Comparison of ENCODE assay signal across 10 cellular contexts in the genomic region with DNA sequence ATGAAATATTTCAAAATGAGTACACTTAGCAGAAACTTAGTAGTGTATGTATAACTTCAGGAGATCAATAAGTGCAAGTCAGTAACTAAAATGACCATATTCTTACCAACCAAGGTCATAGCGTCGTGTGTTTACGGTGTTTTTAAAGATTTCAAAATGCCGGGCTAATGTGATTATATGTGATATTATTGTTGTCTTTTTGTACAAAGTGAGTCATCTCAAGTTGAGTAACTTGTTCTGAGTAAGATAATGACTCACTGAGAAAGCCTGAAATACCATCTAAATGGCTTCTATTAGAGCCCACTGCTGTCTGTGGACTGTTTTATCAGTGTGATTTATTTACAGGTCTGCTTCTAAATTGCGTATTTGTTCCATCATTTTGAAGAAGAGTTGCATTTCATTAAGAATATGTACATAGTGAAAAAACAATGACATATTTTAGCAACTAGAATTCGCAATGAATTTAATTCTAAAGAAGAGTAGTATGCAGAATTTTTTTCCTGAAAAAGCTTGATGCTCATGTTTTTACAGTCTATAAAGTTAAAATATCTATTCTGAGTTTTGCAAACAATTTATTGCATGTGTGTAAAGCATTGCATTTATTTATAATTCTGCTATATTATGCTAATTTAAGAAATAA. TPM values are rescaled to one million over a fixed set of nuclear protein-coding genes. Genes with fewer than 3 reads are reported as not detected.
DNase-seq lines count a peak whose midpoint lies in the region; ATAC-seq, FAIRE-seq and TF ChIP-seq lines count a peak whose summit lies in the region.
"Had no signal": no experiment of that assay in that cellular context is flagged by ENCODE, and none has a peak within 500 bp of the region (broad histone marks: within the 10 kb centered on the region; RNA-seq: fewer than 3 reads in every experiment).

No MANE protein-coding gene starts in this region.

- DNase-seq in AG20443 (ENCODE audit: low spot score) (peak; percentile 65), Panc1 (ENCODE audit: low read depth, low spot score) (peak; percentile 50), hepatocyte (ENCODE audit: low spot score) (peak; percentile 64), GM12891 (ENCODE audit: insufficient read length, low spot score) (no peak)
- DNase-seq: KBM-7; stimulated activated CD4-positive, alpha-beta T cell treated with anti-CD3 and anti-CD28 coated beads, Interleukin-12 subunit alpha, Interleukin-12 subunit beta, amount 100 ng/mL, for 4 hours; T-helper 1 cell had no signal

- no peak for FAIRE-seq in GM12891 (lab: Jason Lieb, UNC)

- H3K9me2 ChIP-seq in hepatocyte (replicated peaks; ENCODE audit: insufficient read depth): no peaks in the 10 kb centered on the region

- POLR2A ChIA-PET in Panc1 (lab: Charles Lee): no interaction called here

- H3K27ac ChIP-seq in Panc1 (ENCODE audit: low read length) (no peak overlapping the region), hepatocyte (peak overlapping the region; percentile 54)

- H3K4me3 ChIP-seq in Panc1 (ENCODE audit: low read depth in 2 of 2, low read length in 2 of 2) (no peak overlapping the region), hepatocyte (no peak overlapping the region)

- intact Hi-C loops in Panc1 (cut with micrococcal nuclease; ENCODE audit: unreplicated experiment): loop anchor here (5.0 kb wide), 1 partner anchor 52 kb away; no protein-coding TSS in a partner anchor

- no peaks in the 10 kb centered on the region for H4K20me1 ChIP-seq in hepatocyte (ENCODE audit: insufficient read depth, poor library complexity, severe bottlenecking)

- WGBS in hepatocyte (ENCODE audit: low lambda C conversion rate, missing lambda C conversion rate): 30% methylated on average over 6 of the region's 6 CpGs

- TF ChIP-seq CTCF in Panc1 (IDR thresholded peaks at IDR 0.05): no peak
- TF ChIP-seq CTCF in hepatocyte (IDR thresholded peaks at IDR 0.05; ENCODE audit: poor library complexity): no peak

- no peak for TF ChIP-seq POLR2A in GM12891 (IDR thresholded peaks at IDR 0.05; ENCODE audit: low read depth, low read length)

- no TSS peak for BruUV-seq in Panc1 (replicated peaks; lab: Mats Ljungman, UMichigan)

- CTCF ChIA-PET in Panc1 (lab: Charles Lee): no interaction called here

- no peaks in the 10 kb centered on the region for H3K79me2 ChIP-seq in hepatocyte

- peaks cover 5% of the 10 kb centered on the region; the same call in 1 of the 2 replicates for H3K4me1 ChIP-seq in Panc1 (ENCODE audit: control insufficient read depth, insufficient read depth, low read length)
- H3K4me1 ChIP-seq in hepatocyte (ENCODE audit: insufficient read depth): peaks cover 18% of the 10 kb centered on the region

- H2AFZ ChIP-seq in hepatocyte: no peak overlapping the region

- ATAC-seq in Panc1 (peak; percentile 85), HG03469 (IDR thresholded peaks at IDR 0.05; ENCODE audit: unreplicated experiment) (no peak), HG03025 (IDR thresholded peaks at IDR 0.05; ENCODE audit: low FRiP score, unreplicated experiment) (no peak)
- ATAC-seq: activated naive CD4-positive, alpha-beta T cell treated with anti-CD3 and anti-CD28 coated beads, Interleukin-2, amount 50 U/mL, for 72 hours had no signal

- H3K27me3 ChIP-seq in Panc1 (ENCODE audit: control insufficient read depth, insufficient read depth, low read length) (no peaks in the 10 kb centered on the region), hepatocyte (no peaks in the 10 kb centered on the region)

- in situ Hi-C loops in Panc1 (cut with HindIII; ENCODE audit: low pct_unique_long_range_greater_than_20kb, low sequenced_read_pairs): no loop called here

- H3K36me3 ChIP-seq in Panc1 (ENCODE audit: control insufficient read depth, insufficient read depth, low read length) (no peaks in the 10 kb centered on the region), hepatocyte (replicated peaks; ENCODE audit: insufficient read depth, low read depth) (no peaks in the 10 kb centered on the region)

- H3K4me2 ChIP-seq in hepatocyte: no peak overlapping the region

- no peaks in the 10 kb centered on the region for H3K9me3 ChIP-seq in Panc1 (ENCODE audit: control insufficient read depth, insufficient read depth, low read depth, low read length)
- no peaks in the 10 kb centered on the region for H3K9me3 ChIP-seq in hepatocyte (ENCODE audit: low read depth)

TF ChIP-seq in GM12891, 5 proteins besides CTCF, POLR2A, EP300 and RAD21:
- TF ChIP-seq POU2F2 (IDR thresholded peaks at IDR 0.05; ENCODE audit: low read depth, low read length) (no peak), TAF1 (IDR thresholded peaks at IDR 0.05; ENCODE audit: low read depth, low read length) (no peak), POLR2AphosphoS5 (IDR thresholded peaks at IDR 0.05; ENCODE audit: low read depth, low read length) (no peak), SPI1 (IDR thresholded peaks at IDR 0.05; ENCODE audit: low read depth, low read length) (no peak), PAX5 (IDR thresholded peaks at IDR 0.05; ENCODE audit: insufficient read depth, low read length, severe bottlenecking) (no peak)

RNA-seq across cellular contexts. Expression of a gene that starts 12.7 kb away (rescaled TPM):
- total RNA-seq in Panc1 (2021; ENCODE audit: unreplicated experiment): not detected
- not detected for polyA plus RNA-seq in Panc1 (2012; ENCODE audit: insufficient read length)
- not detected in 2 replicates for total RNA-seq in hepatocyte
- polyA plus RNA-seq in hepatocyte: not detected in 2 replicates
- polyA plus RNA-seq in GM12891 (2012; ENCODE audit: low read depth, missing spikeins): not detected
- total RNA-seq: activated naive CD4-positive, alpha-beta T cell treated with anti-CD3 and anti-CD28 coated beads, Interleukin-2, amount 50 U/mL, for 72 hours had no signal

RNA-seq across cellular contexts. Expression of a gene that starts 30.7 kb away (rescaled TPM):
- total RNA-seq in Panc1 (2021; ENCODE audit: unreplicated experiment) (0.13 TPM), hepatocyte (2.4 and 3.4 TPM in 2 replicates)
- not detected for polyA plus RNA-seq in Panc1 (2012; ENCODE audit: insufficient read length)
- 1.5 and 1.6 TPM in 2 replicates for polyA plus RNA-seq in hepatocyte
- polyA plus RNA-seq in GM12891 (2012; ENCODE audit: low read depth, missing spikeins): not detected
- total RNA-seq: activated naive CD4-positive, alpha-beta T cell treated with anti-CD3 and anti-CD28 coated beads, Interleukin-2, amount 50 U/mL, for 72 hours had no signal

RNA-seq across cellular contexts. Expression of a gene that starts 31.9 kb away (rescaled TPM):
- total RNA-seq in Panc1 (2021; ENCODE audit: unreplicated experiment) (70.8 TPM), hepatocyte (29.4 and 39.7 TPM in 2 replicates)
- 60.4 TPM for polyA plus RNA-seq in Panc1 (2012; ENCODE audit: insufficient read length)
- polyA plus RNA-seq in hepatocyte: 153 and 165 TPM in 2 replicates
- 20.6 TPM for polyA plus RNA-seq in GM12891 (2012; ENCODE audit: low read depth, missing spikeins)

RNA-seq across cellular contexts. Expression of a gene that starts 54.5 kb away (rescaled TPM):
- total RNA-seq in Panc1 (2021; ENCODE audit: unreplicated experiment): not detected
- not detected for polyA plus RNA-seq in Panc1 (2012; ENCODE audit: insufficient read length)
- total RNA-seq in hepatocyte: not detected in 2 replicates
- polyA plus RNA-seq in hepatocyte: not detected in 2 replicates
- polyA plus RNA-seq in GM12891 (2012; ENCODE audit: low read depth, missing spikeins): not detected
- total RNA-seq: activated naive CD4-positive, alpha-beta T cell treated with anti-CD3 and anti-CD28 coated beads, Interleukin-2, amount 50 U/mL, for 72 hours had no signal
